Comparison of ENCODE assay signal across 26 cellular contexts in the genomic region with DNA sequence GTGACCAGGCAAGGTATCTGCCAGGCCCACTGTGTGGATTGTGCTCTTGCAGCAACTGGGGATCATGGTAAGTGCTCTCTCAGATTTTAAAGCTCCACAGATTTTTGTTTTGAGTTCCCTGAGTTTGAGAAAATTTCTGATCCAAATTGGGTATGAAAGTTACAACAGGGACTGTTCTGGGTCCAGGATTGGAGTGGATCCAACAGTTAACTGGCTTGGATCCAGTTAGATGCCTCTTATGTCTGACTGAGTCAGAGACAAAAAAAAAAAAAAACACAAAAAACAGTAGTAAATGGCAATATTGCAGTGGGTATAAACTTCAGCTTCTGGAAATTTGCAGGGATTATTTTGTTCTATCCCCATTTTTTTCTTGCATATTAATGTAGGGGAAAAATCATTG.
"Had no signal": no experiment of that assay in that cellular context is flagged by ENCODE, and none has a peak within 500 bp of the region (broad histone marks: within the 10 kb centered on the region; RNA-seq: fewer than 3 reads in every experiment).

No MANE protein-coding gene starts in this region.

- DNase-seq: activated CD4-positive, alpha-beta T cell treated with anti-CD3 and anti-CD28 coated beads, Interleukin-2, amount 10 ng/mL, durations not matched to agents 7 days and 5 days; activated CD8-positive, alpha-beta memory T cell treated with anti-CD3 and anti-CD28 coated beads, Interleukin-2, amount 10 ng/mL, durations not matched to agents 7 days and 5 days; activated CD8-positive, alpha-beta T cell treated with anti-CD3 and anti-CD28 coated beads for 36 hours; activated effector memory CD4-positive, alpha-beta T cell treated with anti-CD3 and anti-CD28 coated beads, Interleukin-2, amount 50 U/mL, for 16 hours; activated naive CD4-positive, alpha-beta T cell treated with anti-CD3 and anti-CD28 coated beads, Interleukin-2, amount 10 ng/mL, durations not matched to agents 7 days and 5 days; activated T-cell treated with anti-CD3 and anti-CD28 coated beads for 4 hours; body of pancreas; caudate nucleus; colonic mucosa; dorsolateral prefrontal cortex; effector memory CD8-positive, alpha-beta T cell; foreskin melanocyte; hippocampal formation; left cardiac atrium; mesenchymal stem cell; pancreas; stimulated activated CD4-positive, alpha-beta T cell treated with anti-CD3 and anti-CD28 coated beads, Interleukin-15, amount 100 ng/mL, for 24 hours; stomach; transverse colon had no signal

- H3K4me3 ChIP-seq: body of pancreas, colonic mucosa, dorsolateral prefrontal cortex, pancreas, smooth muscle cell, stomach, suprapubic skin, transverse colon had no signal

- ATAC-seq: activated CD4-positive, CD25-positive, alpha-beta regulatory T cell treated with anti-CD3 and anti-CD28 coated beads, Interleukin-2, amount 50 U/mL, for 24 hours; activated CD8-positive, alpha-beta memory T cell treated with anti-CD3 and anti-CD28 coated beads, Interleukin-2, amount 10 ng/mL, durations not matched to agents 7 days and 5 days; activated CD8-positive, alpha-beta T cell treated with anti-CD3 and anti-CD28 coated beads for 36 hours; body of pancreas; effector memory CD8-positive, alpha-beta T cell; left cardiac atrium; pancreas; sciatic nerve; stimulated activated memory B cell treated with anti-CD40 and anti-IgM and Interleukin-4, amounts not matched to agents 10 μg/mL and 1 μg/mL and 100 μg/mL, for 72 hours had no signal

- H3K27ac ChIP-seq: body of pancreas, colonic mucosa, dorsolateral prefrontal cortex, neutrophil, pancreas, stomach, suprapubic skin, transverse colon, VCaP had no signal
